ENCODE assay signal across 18 cellular contexts in genomic region chr3:18810306-18810661, GRCh38.
DNase-seq lines count a peak whose midpoint lies in the region; ATAC-seq lines count a peak whose summit lies in the region.
"Had no signal": no experiment of that assay in that cellular context is flagged by ENCODE, and none has a peak within 500 bp of the region (broad histone marks: within the 10 kb centered on the region; RNA-seq: fewer than 3 reads in every experiment).

No MANE protein-coding gene starts in this region.

- ATAC-seq in activated T-helper 17 cell treated with anti-CD3 and anti-CD28 coated beads, Interleukin-2, amount 50 U/mL, for 72 hours (replicated peaks) = peak; percentile 59
- peak; percentile 48 for ATAC-seq in stimulated activated naive CD8-positive, alpha-beta T cell treated with anti-CD3 and anti-CD28 coated beads, Interleukin-15, amount 100 ng/mL, for 72 hours
- no peak for ATAC-seq in HG03457 (IDR thresholded peaks at IDR 0.05; ENCODE audit: unreplicated experiment)

- peaks cover 4% of the 10 kb centered on the region for H3K27me3 Mint-ChIP-seq in activated CD4-positive, alpha-beta memory T cell treated with anti-CD3 and anti-CD28 coated beads for 36 hours
- H3K27me3 Mint-ChIP-seq in activated CD4-positive, alpha-beta memory T cell treated with anti-CD3 and anti-CD28 coated beads, Interleukin-2, amount 10 ng/mL, durations not matched to agents 7 days and 5 days = peaks cover 1% of the 10 kb centered on the region
- H3K27me3 Mint-ChIP-seq in activated naive CD8-positive, alpha-beta T cell = no peaks in the 10 kb centered on the region
- no peaks in the 10 kb centered on the region for H3K27me3 Mint-ChIP-seq in activated naive CD8-positive, alpha-beta T cell treated with anti-CD3 and anti-CD28 coated beads for 36 hours
- no peaks in the 10 kb centered on the region for H3K27me3 Mint-ChIP-seq in activated T-helper 17 cell treated with anti-CD3 and anti-CD28 coated beads, Interleukin-2, amount 50 U/mL, for 72 hours
- no peaks in the 10 kb centered on the region for H3K27me3 Mint-ChIP-seq in stimulated activated naive CD8-positive, alpha-beta T cell treated with anti-CD3 and anti-CD28 coated beads, Interleukin-15, amount 100 ng/mL, for 72 hours

- CTCF ChIA-PET in activated CD4-positive, alpha-beta memory T cell treated with anti-CD3 and anti-CD28 coated beads for 36 hours (lab: Charles Lee) = no interaction called here
- CTCF ChIA-PET in activated CD4-positive, alpha-beta memory T cell treated with anti-CD3 and anti-CD28 coated beads, Interleukin-2, amount 10 ng/mL, durations not matched to agents 7 days and 5 days (lab: Charles Lee) = no interaction called here

- H3K36me3 Mint-ChIP-seq in activated CD4-positive, alpha-beta memory T cell treated with anti-CD3 and anti-CD28 coated beads for 36 hours = no peaks in the 10 kb centered on the region
- H3K36me3 Mint-ChIP-seq in activated CD4-positive, alpha-beta memory T cell treated with anti-CD3 and anti-CD28 coated beads, Interleukin-2, amount 10 ng/mL, durations not matched to agents 7 days and 5 days (ENCODE audit: low read depth) = no peaks in the 10 kb centered on the region
- peaks cover 2% of the 10 kb centered on the region for H3K36me3 Mint-ChIP-seq in activated naive CD8-positive, alpha-beta T cell
- no peaks in the 10 kb centered on the region for H3K36me3 Mint-ChIP-seq in activated naive CD8-positive, alpha-beta T cell treated with anti-CD3 and anti-CD28 coated beads for 36 hours
- H3K36me3 Mint-ChIP-seq in activated T-helper 17 cell treated with anti-CD3 and anti-CD28 coated beads, Interleukin-2, amount 50 U/mL, for 72 hours (ENCODE audit: low read depth) = no peaks in the 10 kb centered on the region
- H3K36me3 Mint-ChIP-seq: CD14-positive monocyte had no signal

- H3K27ac Mint-ChIP-seq in activated CD4-positive, alpha-beta memory T cell treated with anti-CD3 and anti-CD28 coated beads for 36 hours = peak overlapping the region; percentile 64
- no peak overlapping the region for H3K27ac Mint-ChIP-seq in activated CD4-positive, alpha-beta memory T cell treated with anti-CD3 and anti-CD28 coated beads, Interleukin-2, amount 10 ng/mL, durations not matched to agents 7 days and 5 days
- peak overlapping the region; percentile 72 for H3K27ac Mint-ChIP-seq in activated naive CD8-positive, alpha-beta T cell
- no peak overlapping the region for H3K27ac Mint-ChIP-seq in activated naive CD8-positive, alpha-beta T cell treated with anti-CD3 and anti-CD28 coated beads for 36 hours
- peak overlapping the region; percentile 46 for H3K27ac Mint-ChIP-seq in activated T-helper 17 cell treated with anti-CD3 and anti-CD28 coated beads, Interleukin-2, amount 50 U/mL, for 72 hours
- no peak overlapping the region for H3K27ac Mint-ChIP-seq in stimulated activated naive CD8-positive, alpha-beta T cell treated with anti-CD3 and anti-CD28 coated beads, Interleukin-15, amount 100 ng/mL, for 72 hours
- H3K27ac Mint-ChIP-seq: CD14-positive monocyte had no signal

- H3K4me1 Mint-ChIP-seq in activated CD4-positive, alpha-beta memory T cell treated with anti-CD3 and anti-CD28 coated beads for 36 hours (ENCODE audit: low read depth) = peaks cover 15% of the 10 kb centered on the region
- peaks cover 6% of the 10 kb centered on the region for H3K4me1 Mint-ChIP-seq in activated CD4-positive, alpha-beta memory T cell treated with anti-CD3 and anti-CD28 coated beads, Interleukin-2, amount 10 ng/mL, durations not matched to agents 7 days and 5 days
- peaks cover 11% of the 10 kb centered on the region for H3K4me1 Mint-ChIP-seq in activated naive CD8-positive, alpha-beta T cell (ENCODE audit: low read depth)
- peaks cover 7% of the 10 kb centered on the region for H3K4me1 Mint-ChIP-seq in activated naive CD8-positive, alpha-beta T cell treated with anti-CD3 and anti-CD28 coated beads for 36 hours
- peaks cover 5% of the 10 kb centered on the region for H3K4me1 Mint-ChIP-seq in activated T-helper 17 cell treated with anti-CD3 and anti-CD28 coated beads, Interleukin-2, amount 50 U/mL, for 72 hours
- H3K4me1 Mint-ChIP-seq in stimulated activated naive CD8-positive, alpha-beta T cell treated with anti-CD3 and anti-CD28 coated beads, Interleukin-15, amount 100 ng/mL, for 72 hours = peaks cover 10% of the 10 kb centered on the region
- H3K4me1 Mint-ChIP-seq: CD14-positive monocyte had no signal

- no peaks in the 10 kb centered on the region for H3K9me3 Mint-ChIP-seq in activated CD4-positive, alpha-beta memory T cell treated with anti-CD3 and anti-CD28 coated beads for 36 hours
- no peaks in the 10 kb centered on the region for H3K9me3 Mint-ChIP-seq in activated CD4-positive, alpha-beta memory T cell treated with anti-CD3 and anti-CD28 coated beads, Interleukin-2, amount 10 ng/mL, durations not matched to agents 7 days and 5 days
- peaks cover 4% of the 10 kb centered on the region for H3K9me3 Mint-ChIP-seq in activated naive CD8-positive, alpha-beta T cell (ENCODE audit: low read depth)
- peaks cover 3% of the 10 kb centered on the region for H3K9me3 Mint-ChIP-seq in activated naive CD8-positive, alpha-beta T cell treated with anti-CD3 and anti-CD28 coated beads for 36 hours
- no peaks in the 10 kb centered on the region for H3K9me3 Mint-ChIP-seq in activated T-helper 17 cell treated with anti-CD3 and anti-CD28 coated beads, Interleukin-2, amount 50 U/mL, for 72 hours
- peaks cover 4 to 7% of the 10 kb centered on the region in 2 donors for H3K9me3 Mint-ChIP-seq in stimulated activated naive CD8-positive, alpha-beta T cell treated with anti-CD3 and anti-CD28 coated beads, Interleukin-15, amount 100 ng/mL, for 72 hours

- intact Hi-C loops in activated CD4-positive, alpha-beta memory T cell treated with anti-CD3 and anti-CD28 coated beads for 36 hours (cut with micrococcal nuclease) = no loop called here

- no peak for DNase-seq in activated CD4-positive, alpha-beta memory T cell treated with anti-CD3 and anti-CD28 coated beads for 36 hours
- no peak for DNase-seq in activated CD4-positive, alpha-beta memory T cell treated with anti-CD3 and anti-CD28 coated beads, Interleukin-2, amount 10 ng/mL, durations not matched to agents 7 days and 5 days
- no peak for DNase-seq in activated naive CD8-positive, alpha-beta T cell treated with anti-CD3 and anti-CD28 coated beads for 36 hours
- no peak for DNase-seq in stimulated activated naive CD8-positive, alpha-beta T cell treated with anti-CD3 and anti-CD28 coated beads, Interleukin-15, amount 100 ng/mL, for 72 hours
- DNase-seq in stimulated activated CD4-positive, alpha-beta T cell treated with anti-CD3 and anti-CD28 coated beads, Interleukin-4, amount 100 ng/mL, for 24 hours = no peak
- DNase-seq: GOT3, HCEC 1CT, KG1, NCI-H1092 treated with DMSO at 0.1 percent for 48 hours, NCI-H1436 treated with DMSO at 0.1 percent for 48 hours, NCI-H1930, NCI-H510A, NCI-H748 treated with DMSO at 0.1 percent for 48 hours, Right ventricle myocardium superior had no signal

- no peak overlapping the region for H3K4me3 Mint-ChIP-seq in activated CD4-positive, alpha-beta memory T cell treated with anti-CD3 and anti-CD28 coated beads for 36 hours
- H3K4me3 Mint-ChIP-seq in activated CD4-positive, alpha-beta memory T cell treated with anti-CD3 and anti-CD28 coated beads, Interleukin-2, amount 10 ng/mL, durations not matched to agents 7 days and 5 days = no peak overlapping the region
- no peak overlapping the region for H3K4me3 Mint-ChIP-seq in activated naive CD8-positive, alpha-beta T cell
- H3K4me3 Mint-ChIP-seq in activated naive CD8-positive, alpha-beta T cell treated with anti-CD3 and anti-CD28 coated beads for 36 hours = no peak overlapping the region
- no peak overlapping the region for H3K4me3 Mint-ChIP-seq in activated T-helper 17 cell treated with anti-CD3 and anti-CD28 coated beads, Interleukin-2, amount 50 U/mL, for 72 hours
- H3K4me3 Mint-ChIP-seq in stimulated activated naive CD8-positive, alpha-beta T cell treated with anti-CD3 and anti-CD28 coated beads, Interleukin-15, amount 100 ng/mL, for 72 hours = no peak overlapping the region
- H3K4me3 Mint-ChIP-seq: CD14-positive monocyte had no signal

- POLR2A ChIA-PET in activated CD4-positive, alpha-beta memory T cell treated with anti-CD3 and anti-CD28 coated beads for 36 hours (lab: Charles Lee) = no interaction called here
- POLR2A ChIA-PET in activated CD4-positive, alpha-beta memory T cell treated with anti-CD3 and anti-CD28 coated beads, Interleukin-2, amount 10 ng/mL, durations not matched to agents 7 days and 5 days (lab: Charles Lee) = no interaction called here

Comparison
In these comparisons a context has a peak if more than half of its experiments do, and no peak if none do; other contexts are left out.
1. H3K27ac Mint-ChIP-seq: peak in activated CD4-positive, alpha-beta memory T cell treated with anti-CD3 and anti-CD28 coated beads for 36 hours (single experiment), activated naive CD8-positive, alpha-beta T cell (single experiment) and activated T-helper 17 cell treated with anti-CD3 and anti-CD28 coated beads, Interleukin-2, amount 50 U/mL, for 72 hours (single experiment); none in activated CD4-positive, alpha-beta memory T cell treated with anti-CD3 and anti-CD28 coated beads, Interleukin-2, amount 10 ng/mL, durations not matched to agents 7 days and 5 days (single experiment), activated naive CD8-positive, alpha-beta T cell treated with anti-CD3 and anti-CD28 coated beads for 36 hours (single experiment) and stimulated activated naive CD8-positive, alpha-beta T cell treated with anti-CD3 and anti-CD28 coated beads, Interleukin-15, amount 100 ng/mL, for 72 hours (0 of 2).